ENCODE assay signal across 1 cellular context in the genomic region with DNA sequence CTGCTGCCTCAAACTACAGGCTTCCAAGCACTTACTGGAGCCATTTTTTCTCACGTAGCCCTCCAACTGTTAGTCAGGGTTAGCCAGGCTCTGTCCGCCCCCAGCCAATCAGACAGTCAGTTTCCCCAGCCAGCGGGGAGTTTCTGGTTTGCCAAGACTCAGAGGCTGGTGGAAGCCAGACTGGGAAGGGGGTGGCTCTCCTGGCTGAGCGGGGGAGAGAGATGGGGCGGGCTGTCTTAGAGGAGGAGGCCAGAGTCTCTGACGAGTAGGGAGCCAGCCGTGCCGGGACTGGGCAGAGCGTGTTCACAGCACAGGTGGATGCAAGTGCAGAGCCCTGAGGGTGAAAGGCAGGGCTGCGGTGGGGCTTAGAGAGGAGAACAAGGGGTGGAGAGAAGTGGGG.
TF ChIP-seq lines count a peak whose summit lies in the region.

No MANE protein-coding gene starts in this region.

TF ChIP-seq in WTC11, 78 proteins besides CTCF, POLR2A, EP300 and RAD21 (continued from another document):
- TF ChIP-seq, protein P1, sequence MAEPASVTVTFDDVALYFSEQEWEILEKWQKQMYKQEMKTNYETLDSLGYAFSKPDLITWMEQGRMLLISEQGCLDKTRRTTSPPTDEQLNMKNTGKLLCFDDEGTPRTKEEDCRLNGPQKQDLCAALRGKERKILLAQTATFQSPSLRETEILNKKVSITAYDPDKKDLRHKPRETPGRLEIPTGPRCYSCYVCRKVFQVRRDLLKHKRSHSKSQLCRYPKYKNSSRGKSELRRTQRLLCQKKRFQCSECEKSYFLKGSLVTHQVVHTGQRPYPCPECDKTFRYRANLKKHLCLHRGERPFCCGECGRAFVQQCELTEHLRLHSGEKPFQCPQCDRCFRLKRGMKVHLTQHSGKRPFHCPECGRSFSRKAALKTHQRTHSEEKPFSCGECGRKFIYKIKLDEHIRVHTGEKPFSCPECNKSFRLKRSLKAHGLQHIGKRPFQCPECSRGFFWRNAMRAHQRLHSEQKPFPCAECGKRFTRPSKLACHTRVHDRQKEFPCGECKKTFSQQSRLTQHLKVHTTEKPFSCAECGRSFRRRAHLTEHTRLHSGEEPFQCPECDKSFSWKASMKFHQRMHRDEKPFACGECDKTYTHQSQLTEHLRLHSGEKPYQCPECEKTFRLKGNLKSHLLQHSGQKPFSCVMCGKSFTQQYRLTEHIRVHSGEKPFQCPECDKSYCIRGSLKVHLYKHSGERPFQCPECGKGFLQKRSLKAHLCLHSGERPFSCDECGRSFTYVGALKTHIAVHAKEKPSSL (CRISPR knock-in tag; conservative IDR thresholded peaks at IDR 0.05) = no peak
- TF ChIP-seq ATF1 (CRISPR knock-in tag; IDR thresholded peaks at IDR 0.05) (no peak), ZNF671 (CRISPR knock-in tag; IDR thresholded peaks at IDR 0.05) (no peak)
- TF ChIP-seq, protein P2, sequence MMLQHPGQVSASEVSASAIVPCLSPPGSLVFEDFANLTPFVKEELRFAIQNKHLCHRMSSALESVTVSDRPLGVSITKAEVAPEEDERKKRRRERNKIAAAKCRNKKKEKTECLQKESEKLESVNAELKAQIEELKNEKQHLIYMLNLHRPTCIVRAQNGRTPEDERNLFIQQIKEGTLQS (CRISPR knock-in tag; conservative IDR thresholded peaks at IDR 0.05) = no peak
- TF ChIP-seq, protein P3, sequence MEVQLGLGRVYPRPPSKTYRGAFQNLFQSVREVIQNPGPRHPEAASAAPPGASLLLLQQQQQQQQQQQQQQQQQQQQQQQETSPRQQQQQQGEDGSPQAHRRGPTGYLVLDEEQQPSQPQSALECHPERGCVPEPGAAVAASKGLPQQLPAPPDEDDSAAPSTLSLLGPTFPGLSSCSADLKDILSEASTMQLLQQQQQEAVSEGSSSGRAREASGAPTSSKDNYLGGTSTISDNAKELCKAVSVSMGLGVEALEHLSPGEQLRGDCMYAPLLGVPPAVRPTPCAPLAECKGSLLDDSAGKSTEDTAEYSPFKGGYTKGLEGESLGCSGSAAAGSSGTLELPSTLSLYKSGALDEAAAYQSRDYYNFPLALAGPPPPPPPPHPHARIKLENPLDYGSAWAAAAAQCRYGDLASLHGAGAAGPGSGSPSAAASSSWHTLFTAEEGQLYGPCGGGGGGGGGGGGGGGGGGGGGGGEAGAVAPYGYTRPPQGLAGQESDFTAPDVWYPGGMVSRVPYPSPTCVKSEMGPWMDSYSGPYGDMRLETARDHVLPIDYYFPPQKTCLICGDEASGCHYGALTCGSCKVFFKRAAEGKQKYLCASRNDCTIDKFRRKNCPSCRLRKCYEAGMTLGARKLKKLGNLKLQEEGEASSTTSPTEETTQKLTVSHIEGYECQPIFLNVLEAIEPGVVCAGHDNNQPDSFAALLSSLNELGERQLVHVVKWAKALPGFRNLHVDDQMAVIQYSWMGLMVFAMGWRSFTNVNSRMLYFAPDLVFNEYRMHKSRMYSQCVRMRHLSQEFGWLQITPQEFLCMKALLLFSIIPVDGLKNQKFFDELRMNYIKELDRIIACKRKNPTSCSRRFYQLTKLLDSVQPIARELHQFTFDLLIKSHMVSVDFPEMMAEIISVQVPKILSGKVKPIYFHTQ (CRISPR knock-in tag; IDR thresholded peaks at IDR 0.05) = no peak
- TF ChIP-seq, protein P4, sequence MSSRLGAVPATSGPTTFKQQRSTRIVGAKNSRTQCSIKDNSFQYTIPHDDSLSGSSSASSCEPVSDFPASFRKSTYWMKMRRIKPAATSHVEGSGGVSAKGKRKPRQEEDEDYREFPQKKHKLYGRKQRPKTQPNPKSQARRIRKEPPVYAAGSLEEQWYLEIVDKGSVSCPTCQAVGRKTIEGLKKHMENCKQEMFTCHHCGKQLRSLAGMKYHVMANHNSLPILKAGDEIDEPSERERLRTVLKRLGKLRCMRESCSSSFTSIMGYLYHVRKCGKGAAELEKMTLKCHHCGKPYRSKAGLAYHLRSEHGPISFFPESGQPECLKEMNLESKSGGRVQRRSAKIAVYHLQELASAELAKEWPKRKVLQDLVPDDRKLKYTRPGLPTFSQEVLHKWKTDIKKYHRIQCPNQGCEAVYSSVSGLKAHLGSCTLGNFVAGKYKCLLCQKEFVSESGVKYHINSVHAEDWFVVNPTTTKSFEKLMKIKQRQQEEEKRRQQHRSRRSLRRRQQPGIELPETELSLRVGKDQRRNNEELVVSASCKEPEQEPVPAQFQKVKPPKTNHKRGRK (CRISPR knock-in tag; IDR thresholded peaks at IDR 0.05; ENCODE audit: borderline replicate concordance) = no peak
